Comparison of ENCODE assay signal across 8 cellular contexts in genomic region chr5:173327948-173328895, GRCh38. TPM values are rescaled to one million over a fixed set of nuclear protein-coding genes. Genes with fewer than 3 reads are reported as not detected.
DNase-seq lines count a peak whose midpoint lies in the region; ATAC-seq and TF ChIP-seq lines count a peak whose summit lies in the region.

A gene with protein sequence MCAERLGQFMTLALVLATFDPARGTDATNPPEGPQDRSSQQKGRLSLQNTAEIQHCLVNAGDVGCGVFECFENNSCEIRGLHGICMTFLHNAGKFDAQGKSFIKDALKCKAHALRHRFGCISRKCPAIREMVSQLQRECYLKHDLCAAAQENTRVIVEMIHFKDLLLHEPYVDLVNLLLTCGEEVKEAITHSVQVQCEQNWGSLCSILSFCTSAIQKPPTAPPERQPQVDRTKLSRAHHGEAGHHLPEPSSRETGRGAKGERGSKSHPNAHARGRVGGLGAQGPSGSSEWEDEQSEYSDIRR (minus strand): TSS chr5:173328414. CDS start chr5:173328193, 221 bp downstream.

- DNase-seq in activated T-cell treated with anti-CD3 and anti-CD28 coated beads for 48 hours (ENCODE audit: low read depth) (peak; percentile 74), NCI-H1930 (lab: John Stamatoyannopoulos, UW) (peak; percentile 89), omental fat pad (ENCODE audit: low spot score) (no peak)
- DNase-seq in activated T-cell treated with anti-CD3 and anti-CD28 coated beads, Interleukin-2, amount 50 U/mL, for 1 hour: no peak
- DNase-seq in activated T-cell treated with anti-CD3 and anti-CD28 coated beads, Interleukin-2, amount 50 U/mL, for 4 hours: no peak
- DNase-seq in activated effector memory CD4-positive, alpha-beta T cell treated with anti-CD3 and anti-CD28 coated beads, Interleukin-2, amount 50 U/mL, for 16 hours: no peak

- TF ChIP-seq CTCF in gastroesophageal sphincter (IDR thresholded peaks at IDR 0.05): peak in 1 of 4 experiments; percentile 18
- no peak for TF ChIP-seq CTCF in omental fat pad (IDR thresholded peaks at IDR 0.05)

- H3K4me1 Mint-ChIP-seq in activated T-cell treated with anti-CD3 and anti-CD28 coated beads, Interleukin-2, amount 50 U/mL, for 4 hours (ENCODE audit: low read depth): peaks cover 36% of the 10 kb centered on the region

- peak in 1 of 2 donors; percentile 16 for TF ChIP-seq POLR2A in gastroesophageal sphincter (IDR thresholded peaks at IDR 0.05)

- no peaks in the 10 kb centered on the region for H3K36me3 ChIP-seq in gastroesophageal sphincter

- H3K9me3 Mint-ChIP-seq in activated T-cell treated with anti-CD3 and anti-CD28 coated beads, Interleukin-2, amount 50 U/mL, for 4 hours: no peaks in the 10 kb centered on the region

- H3K9me3 ChIP-seq in gastroesophageal sphincter: no peaks in the 10 kb centered on the region

- peak within 1 kb of the TSS; percentile 10 to 53 for H3K4me3 ChIP-seq in gastroesophageal sphincter

- H3K27ac ChIP-seq in gastroesophageal sphincter: peak within 1 kb of the TSS in 3 of 4 donors; percentile 48 to 78 (median 59)

- H3K27me3 Mint-ChIP-seq in activated T-cell treated with anti-CD3 and anti-CD28 coated beads, Interleukin-2, amount 50 U/mL, for 4 hours (ENCODE audit: low read depth): peaks cover 77% of the 10 kb centered on the region

- H3K36me3 Mint-ChIP-seq in activated T-cell treated with anti-CD3 and anti-CD28 coated beads, Interleukin-2, amount 50 U/mL, for 4 hours (ENCODE audit: insufficient read depth): no peaks in the 10 kb centered on the region

- TF ChIP-seq EP300 in gastroesophageal sphincter (IDR thresholded peaks at IDR 0.05): no peak

- H3K27me3 ChIP-seq in gastroesophageal sphincter: peaks cover 56% of the 10 kb centered on the region

- peaks cover 0 to 72% (median 41%) of the 10 kb centered on the region in 3 donors for H3K4me1 ChIP-seq in gastroesophageal sphincter

- peak; percentile 54 for ATAC-seq in HG02885 (IDR thresholded peaks at IDR 0.05; ENCODE audit: poor library complexity, unreplicated experiment)
- peak; percentile 9 to 23 for ATAC-seq in activated T-cell treated with anti-CD3 and anti-CD28 coated beads, Interleukin-2, amount 50 U/mL, for 4 hours
- peak; percentile 30 for ATAC-seq in gastroesophageal sphincter
- ATAC-seq in omental fat pad (ENCODE audit: low FRiP score): no peak

- 1% methylated on average over 11 of the region's 74 CpGs; no CpG with 5 or more reads in 1 of the 2 donors for WGBS in gastroesophageal sphincter (ENCODE audit: low coverage in 1 of 2), 2 donors

- peak within 1 kb of the TSS; percentile 80 for H3K4me3 Mint-ChIP-seq in activated T-cell treated with anti-CD3 and anti-CD28 coated beads, Interleukin-2, amount 50 U/mL, for 4 hours

RNA-seq across cellular contexts. Expression of the gene that starts here (rescaled TPM):
- total RNA-seq in activated T-cell treated with anti-CD3 and anti-CD28 coated beads, Interleukin-2, amount 50 U/mL, for 4 hours: 1 to 10 TPM; 3.2 to 7.1 (median 4.1) TPM
- total RNA-seq in gastroesophageal sphincter: 100 to 1,000 TPM in 2 of 4 donors, 10 to 100 TPM in 2; 34.1 to 116 (median 84.6) TPM
- total RNA-seq in omental fat pad: 10 to 100 TPM; 15.8 to 45.9 (median 29.1) TPM

Comparison
In these comparisons a context has a peak if more than half of its experiments do, and no peak if none do; other contexts are left out.
1. DNase-seq: peak in activated T-cell treated with anti-CD3 and anti-CD28 coated beads for 48 hours (single experiment) and NCI-H1930 (2 of 2); none in activated T-cell treated with anti-CD3 and anti-CD28 coated beads, Interleukin-2, amount 50 U/mL, for 1 hour (single experiment), activated T-cell treated with anti-CD3 and anti-CD28 coated beads, Interleukin-2, amount 50 U/mL, for 4 hours (single experiment), omental fat pad (single experiment) and activated effector memory CD4-positive, alpha-beta T cell treated with anti-CD3 and anti-CD28 coated beads, Interleukin-2, amount 50 U/mL, for 16 hours (single experiment).